25 cellular contexts compared by ENCODE assay signal in genomic region chr4:148649669-148650331, GRCh38.
A peak's percentile ranks its signal among the peaks of the same experiment; 100 is the strongest.
DNase-seq lines count a peak whose midpoint lies in the region; ATAC-seq, FAIRE-seq and TF ChIP-seq lines count a peak whose summit lies in the region.
"Had no signal": no experiment of that assay in that cellular context is flagged by ENCODE, and none has a peak within 500 bp of the region (broad histone marks: within the 10 kb centered on the region; RNA-seq: fewer than 3 reads in every experiment).

No MANE protein-coding gene starts in this region.

- TF ChIP-seq CTCF in D721Med (IDR thresholded peaks at IDR 0.05; ENCODE audit: insufficient read depth, missing control alignments) (no peak), keratinocyte (optimal IDR thresholded peaks at IDR 0.05 in 1 of 3, IDR thresholded peaks at IDR 0.05 in 1 of 3, conservative IDR thresholded peaks at IDR 0.05 in 1 of 3; ENCODE audit: extremely low read depth in 1 of 3, insufficient read depth in 2 of 3, low read length in 3 of 3) (no peak), adrenal gland (IDR thresholded peaks at IDR 0.05) (no peak), heart right ventricle (IDR thresholded peaks at IDR 0.05) (no peak)

- no peaks in the 10 kb centered on the region for H3K9me1 ChIP-seq in keratinocyte (ENCODE audit: control insufficient read depth, extremely low read depth, insufficient read depth, low read length)

- no peak overlapping the region for H2AFZ ChIP-seq in keratinocyte (ENCODE audit: control insufficient read depth, low read length)

- H3K9ac ChIP-seq in keratinocyte (ENCODE audit: control insufficient read depth, extremely low read depth, insufficient read depth, low read length), result no peak overlapping the region

- H3K27me3 ChIP-seq in keratinocyte (ENCODE audit: control insufficient read depth, extremely low read depth, insufficient read depth, low read length) (no peaks in the 10 kb centered on the region), adrenal gland (no peaks in the 10 kb centered on the region), heart right ventricle (no peaks in the 10 kb centered on the region)
- H3K27me3 ChIP-seq: suprapubic skin had no signal

- intact Hi-C loops in adrenal gland (cut with DNase I) (no loop called here), heart right ventricle (cut with DNase I) (no loop called here)

- ATAC-seq in heart right ventricle (no peak), GM19463 (IDR thresholded peaks at IDR 0.05; ENCODE audit: unreplicated experiment) (no peak)
- ATAC-seq: esophagus mucosa; naive thymus-derived CD8-positive, alpha-beta T cell had no signal

- no peaks in the 10 kb centered on the region for H3K4me1 ChIP-seq in keratinocyte (ENCODE audit: control insufficient read depth, extremely low read depth, insufficient read depth, low read length)
- no peaks in the 10 kb centered on the region for H3K4me1 ChIP-seq in adrenal gland (replicated peaks in 1 of 2)
- no peaks in the 10 kb centered on the region for H3K4me1 ChIP-seq in heart right ventricle
- H3K4me1 ChIP-seq: suprapubic skin had no signal

- DNase-seq in D721Med (ENCODE audit: insufficient read length, low spot score) (no peak), HTR-8/SVneo (ENCODE audit: insufficient read length, low spot score) (peak; percentile 4), astrocyte of the hippocampus (ENCODE audit: low read depth, low spot score) (peak; percentile 2), keratinocyte (ENCODE audit: low read depth, low spot score) (no peak), adrenal gland (no peak), heart right ventricle (no peak), germinal center (ENCODE audit: low spot score) (no peak)
- DNase-seq: activated CD4-positive, alpha-beta T cell treated with anti-CD3 and anti-CD28 coated beads for 1 hour; activated CD8-positive, alpha-beta memory T cell treated with anti-CD3 and anti-CD28 coated beads, Interleukin-2, amount 50 U/mL, for 48 hours; COR-L47; EL; HCEC 1CT; head of caudate nucleus; naive thymus-derived CD8-positive, alpha-beta T cell; NCI-H1048; NCI-H2081 treated with DMSO at 0.1 percent for 48 hours; NCI-H526 treated with DMSO at 0.1 percent for 48 hours; stimulated activated CD4-positive, alpha-beta T cell treated with anti-CD3 and anti-CD28 coated beads, Interleukin-4, amount 100 ng/mL, for 24 hours; T-helper 9 cell had no signal

- H4K20me1 ChIP-seq in keratinocyte (ENCODE audit: control insufficient read depth, extremely low read depth, insufficient read depth, low read length), result no peaks in the 10 kb centered on the region

- H3K9me3 ChIP-seq in keratinocyte (ENCODE audit: control insufficient read depth, low read depth, low read length) (no peaks in the 10 kb centered on the region), adrenal gland (replicated peaks in 1 of 3) (no peaks in the 10 kb centered on the region), heart right ventricle (no peaks in the 10 kb centered on the region)
- H3K9me3 ChIP-seq: suprapubic skin had no signal

- no peaks in the 10 kb centered on the region for H3K79me2 ChIP-seq in keratinocyte (ENCODE audit: control insufficient read depth, insufficient read depth, low read length)

- no peak overlapping the region for H3K4me2 ChIP-seq in keratinocyte (ENCODE audit: control insufficient read depth, extremely low read depth, insufficient read depth, low read depth, low read length)
- H3K4me2 ChIP-seq: smooth muscle cell had no signal

- no peak overlapping the region for H3K27ac ChIP-seq in keratinocyte (ENCODE audit: control insufficient read depth, insufficient read depth, low read length)
- H3K27ac ChIP-seq in adrenal gland, result no peak overlapping the region
- no peak overlapping the region for H3K27ac ChIP-seq in heart right ventricle
- H3K27ac ChIP-seq: SK-N-MC, suprapubic skin had no signal

- FAIRE-seq in D721Med (lab: Jason Lieb, UNC) (peak; percentile 86), HTR-8/SVneo (lab: Jason Lieb, UNC) (no peak), keratinocyte (lab: Jason Lieb, UNC) (peak; percentile 13)
- FAIRE-seq: islet of Langerhans had no signal

- H3K4me3 ChIP-seq in keratinocyte (ENCODE audit: control insufficient read depth in 2 of 3, extremely low read depth in 1 of 3, insufficient read depth in 2 of 3, low read depth in 1 of 3, low read length in 3 of 3), result no peak overlapping the region
- no peak overlapping the region for H3K4me3 ChIP-seq in adrenal gland
- no peak overlapping the region for H3K4me3 ChIP-seq in heart right ventricle
- H3K4me3 ChIP-seq: SK-N-MC, smooth muscle cell, suprapubic skin had no signal

- WGBS in adrenal gland, 4 donors, result 79 to 96% (median 88%) methylated on average over 1 of the region's 1 CpG
- WGBS in heart right ventricle, 2 donors, result 92 to 96% methylated on average over 1 of the region's 1 CpG

- no peak for TF ChIP-seq POLR2A in adrenal gland (IDR thresholded peaks at IDR 0.05)

- H3K36me3 ChIP-seq in keratinocyte (ENCODE audit: control insufficient read depth in 2 of 2, extremely low read depth in 1 of 2, insufficient read depth in 2 of 2, low read length in 2 of 2) (no peaks in the 10 kb centered on the region), adrenal gland (replicated peaks in 1 of 2) (no peaks in the 10 kb centered on the region), heart right ventricle (no peaks in the 10 kb centered on the region)
- H3K36me3 ChIP-seq: suprapubic skin had no signal

- dilution Hi-C loops in keratinocyte (cut with MboI; ENCODE audit: extremely low pct_ligation_motif_present, low sequenced_read_pairs), result no loop called here

Comparison
In these comparisons a context has a peak if more than half of its experiments do, and no peak if none do; other contexts are left out.
1. DNase-seq: peak in HTR-8/SVneo (single experiment) and astrocyte of the hippocampus (single experiment); none in D721Med (single experiment), keratinocyte (single experiment), adrenal gland (0 of 7), heart right ventricle (0 of 2) and germinal center (single experiment).